ENCODE assay signal across 24 cellular contexts in the genomic region with DNA sequence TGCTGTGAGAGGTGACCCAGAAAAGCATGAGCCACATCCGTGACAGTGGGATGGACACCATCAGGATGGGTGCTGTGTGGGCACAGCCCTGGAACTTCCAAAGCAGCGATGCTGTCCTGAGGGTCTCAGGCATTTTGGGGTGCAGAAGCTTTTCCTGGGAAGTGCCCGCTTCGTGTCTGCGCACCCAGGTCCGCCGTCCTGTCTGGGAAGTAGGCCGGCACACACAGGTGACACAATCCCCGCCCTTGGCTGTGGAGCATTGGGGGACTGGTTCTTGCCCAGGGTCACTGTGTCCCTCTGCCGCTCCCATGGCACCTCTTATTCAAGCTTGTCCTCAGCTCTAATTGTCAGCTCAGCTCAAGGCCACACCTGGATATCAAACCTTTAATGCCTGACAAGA.
DNase-seq lines count a peak whose midpoint lies in the region; ATAC-seq, FAIRE-seq and TF ChIP-seq lines count a peak whose summit lies in the region.
"Had no signal": no experiment of that assay in that cellular context is flagged by ENCODE, and none has a peak within 500 bp of the region (broad histone marks: within the 10 kb centered on the region; RNA-seq: fewer than 3 reads in every experiment).

No MANE protein-coding gene starts in this region.

- no peak overlapping the region for H3K27ac Mint-ChIP-seq in activated CD8-positive, alpha-beta memory T cell treated with anti-CD3 and anti-CD28 coated beads, Interleukin-2, amount 10 ng/mL, durations not matched to agents 7 days and 5 days
- H3K27ac Mint-ChIP-seq in CD14-positive monocyte = no peak overlapping the region
- H3K27ac Mint-ChIP-seq: B cell; CD4-positive, alpha-beta T cell; GM23338; HFFc6 had no signal

- H3K14ac ChIP-seq in H1 (ENCODE audit: insufficient read length) = no peak overlapping the region

- no peak overlapping the region for H2BK20ac ChIP-seq in H1 (ENCODE audit: low read length)

- WGBS in H1 (ENCODE audit: extremely low coverage in 1 of 2, insufficient coverage in 1 of 2, insufficient read length in 1 of 2, insufficient replicate concordance in 2 of 2, low coverage in 1 of 2, low lambda C conversion rate in 2 of 2, missing lambda C conversion rate in 1 of 2), 2 experiments = 93% methylated on average over 10 of the region's 10 CpGs; no CpG with 5 or more reads in 1 of the 2 experiments

- H2BK5ac ChIP-seq in H1 (ENCODE audit: low read depth, low read length) = no peak overlapping the region

- H3K36me3 Mint-ChIP-seq in activated CD8-positive, alpha-beta memory T cell treated with anti-CD3 and anti-CD28 coated beads, Interleukin-2, amount 10 ng/mL, durations not matched to agents 7 days and 5 days = peaks cover 8% of the 10 kb centered on the region
- peaks cover 0 to 2% of the 10 kb centered on the region in 2 donors for H3K36me3 Mint-ChIP-seq in CD14-positive monocyte

- TF ChIP-seq CTCF in Panc1 (IDR thresholded peaks at IDR 0.05) (no peak), H1 (IDR thresholded peaks at IDR 0.05; ENCODE audit: control extremely low read depth in 1 of 3, insufficient read depth in 1 of 3, low read depth in 1 of 3, low read length in 3 of 3) (no peak), CD14-positive monocyte (IDR thresholded peaks at IDR 0.05) (no peak)

- H2AFZ ChIP-seq in H1 (ENCODE audit: low read length) = no peak overlapping the region
- H2AFZ ChIP-seq: GM23338 had no signal

- no peak overlapping the region for H3K18ac ChIP-seq in H1 (ENCODE audit: extremely low read depth, low read length)

- peaks cover 4% of the 10 kb centered on the region for H3K27me3 Mint-ChIP-seq in activated CD8-positive, alpha-beta memory T cell treated with anti-CD3 and anti-CD28 coated beads, Interleukin-2, amount 10 ng/mL, durations not matched to agents 7 days and 5 days
- peaks cover 12 to 18% (median 14%) of the 10 kb centered on the region in 3 donors for H3K27me3 Mint-ChIP-seq in CD14-positive monocyte (ENCODE audit: low read depth in 3 of 3)
- H3K27me3 Mint-ChIP-seq: CD4-positive, alpha-beta T cell had no signal

- POLR2A ChIA-PET in Panc1 (lab: Charles Lee) (no interaction called here), H1 (lab: Charles Lee; ENCODE audit: partially characterized antibody) (no interaction called here)

- peak; percentile 38 for DNase-seq in activated CD8-positive, alpha-beta memory T cell treated with anti-CD3 and anti-CD28 coated beads for 24 hours
- no peak for DNase-seq in activated CD8-positive, alpha-beta memory T cell treated with anti-CD3 and anti-CD28 coated beads, Interleukin-2, amount 10 ng/mL, durations not matched to agents 7 days and 5 days
- DNase-seq in Panc1 (ENCODE audit: low read depth, low spot score) (no peak), H1 (ENCODE audit: low read depth in 1 of 2, low spot score in 2 of 2) (no peak), sciatic nerve (ENCODE audit: low spot score) (no peak), CD14-positive monocyte (ENCODE audit: low spot score) (no peak), HK-2 (ENCODE audit: unreplicated experiment) (no peak)
- DNase-seq: CD4-positive, alpha-beta T cell; CD8-positive, alpha-beta memory T cell; DMS 273 treated with DMSO at 0.1 percent for 48 hours; DMS79; EL; GDM1; HFFc6 had no signal

- no peaks in the 10 kb centered on the region for H3K4me1 ChIP-seq in Panc1 (ENCODE audit: control insufficient read depth, insufficient read depth, low read length)
- H3K4me1 ChIP-seq in H1 (replicated peaks in 1 of 4; ENCODE audit: control insufficient read depth in 3 of 4, insufficient read depth in 4 of 4, low read length in 3 of 4) = peaks cover 0 to 12% (median 4%) of the 10 kb centered on the region in 4 experiments; a peak in 6 of 7 replicates
- H3K4me1 ChIP-seq: HAP-1 had no signal

- H3K9me3 ChIP-seq in Panc1 (ENCODE audit: control insufficient read depth, insufficient read depth, low read depth, low read length) (no peaks in the 10 kb centered on the region), H1 (ENCODE audit: insufficient read depth in 2 of 2, low read depth in 1 of 2, low read length in 1 of 2) (no peaks in the 10 kb centered on the region)
- H3K9me3 ChIP-seq: HAP-1 had no signal

- H3K4me1 Mint-ChIP-seq in activated CD8-positive, alpha-beta memory T cell treated with anti-CD3 and anti-CD28 coated beads, Interleukin-2, amount 10 ng/mL, durations not matched to agents 7 days and 5 days = peaks cover 32% of the 10 kb centered on the region
- H3K4me1 Mint-ChIP-seq in CD14-positive monocyte = peaks cover 12% of the 10 kb centered on the region

- H4K8ac ChIP-seq in H1 (ENCODE audit: extremely low read depth, insufficient read depth, low read length) = no peak overlapping the region

- TF ChIP-seq EP300 in H1 (IDR thresholded peaks at IDR 0.05; ENCODE audit: borderline replicate concordance in 1 of 2, low read depth in 2 of 2, low read length in 2 of 2) = no peak

- intact Hi-C loops in Panc1 (cut with micrococcal nuclease; ENCODE audit: unreplicated experiment) (no loop called here), sciatic nerve (cut with DNase I) (no loop called here), CD14-positive monocyte (cut with micrococcal nuclease) (no loop called here)

- H3K36me3 ChIP-seq in Panc1 (ENCODE audit: control insufficient read depth, insufficient read depth, low read length) (no peaks in the 10 kb centered on the region), H1 (ENCODE audit: control insufficient read depth in 2 of 4, insufficient read depth in 4 of 4, low read length in 3 of 4) (no peaks in the 10 kb centered on the region; a peak in 1 of 8 replicates)
- H3K36me3 ChIP-seq: BLaER1, HAP-1 had no signal

- no peak overlapping the region for H3K4ac ChIP-seq in H1 (replicated peaks; ENCODE audit: insufficient read length, low read depth, low read length)

- TF ChIP-seq POLR2A in H1 (IDR thresholded peaks at IDR 0.05; ENCODE audit: control extremely low read depth in 1 of 2, low read depth in 2 of 2, low read length in 2 of 2) = no peak

- H4K91ac ChIP-seq in H1 (replicated peaks; ENCODE audit: insufficient read length, low read length) = no peak overlapping the region

- no peaks in the 10 kb centered on the region for H3K27me3 ChIP-seq in Panc1 (ENCODE audit: control insufficient read depth, insufficient read depth, low read length)
- no peaks in the 10 kb centered on the region for H3K27me3 ChIP-seq in H1 (replicated peaks in 1 of 4; ENCODE audit: control insufficient read depth in 3 of 4, extremely low read depth in 1 of 4, insufficient read depth in 3 of 4, low read length in 3 of 4)
- H3K27me3 ChIP-seq: BLaER1 had no signal

- H3K4me3 ChIP-seq in Panc1 (ENCODE audit: low read depth in 2 of 2, low read length in 2 of 2) (no peak overlapping the region), H1 (ENCODE audit: extremely low read depth in 1 of 4, insufficient read depth in 2 of 4, low read depth in 3 of 4, low read length in 4 of 4) (no peak overlapping the region)
- H3K4me3 ChIP-seq: BLaER1, GM12878, GM23338, HAP-1 had no signal

- H2BK120ac ChIP-seq in H1 (replicated peaks; ENCODE audit: low read depth, low read length) = no peak overlapping the region

- H3K79me1 ChIP-seq in H1 (ENCODE audit: low read depth, low read length) = no peaks in the 10 kb centered on the region

- no peak overlapping the region for H3K4me2 ChIP-seq in H1 (ENCODE audit: insufficient read depth in 1 of 2, low read depth in 2 of 2, low read length in 2 of 2)
- H3K4me2 ChIP-seq: BLaER1, GM23338 had no signal

- H3K9ac ChIP-seq in H1 (replicated peaks in 1 of 4; ENCODE audit: extremely low read depth in 1 of 4, low read depth in 3 of 4, low read length in 3 of 4) = no peak overlapping the region
- H3K9ac ChIP-seq: BLaER1 had no signal

- H2AK5ac ChIP-seq in H1 (ENCODE audit: low read depth, low read length) = no peak overlapping the region

- peak overlapping the region; percentile 31; the same call in 1 of the 2 replicates for H2BK15ac ChIP-seq in H1 (ENCODE audit: low read length)

- H3K23ac ChIP-seq in H1 (ENCODE audit: insufficient read length) = no peak overlapping the region

- no TSS peak for BruUV-seq in Panc1 (replicated peaks; lab: Mats Ljungman, UMichigan)

- no peaks in the 10 kb centered on the region for H3K79me2 ChIP-seq in H1 (ENCODE audit: control insufficient read depth in 1 of 2, insufficient read depth in 2 of 2, low read length in 2 of 2)

- no peak overlapping the region for H4K5ac ChIP-seq in H1 (ENCODE audit: insufficient read length, low read depth, low read length)

- CTCF ChIA-PET in activated CD8-positive, alpha-beta memory T cell treated with anti-CD3 and anti-CD28 coated beads, Interleukin-2, amount 10 ng/mL, durations not matched to agents 7 days and 5 days (lab: Charles Lee) = no interaction called here
- CTCF ChIA-PET in Panc1 (lab: Charles Lee) = no interaction called here
- CTCF ChIA-PET in H1 (lab: Charles Lee; ENCODE audit: partially characterized antibody) = interaction anchor here (1.1 kb wide), 1 partner anchor 118 kb away, joined by 3 read pairs; no protein-coding TSS in a partner anchor

- no peak for TF ChIP-seq RAD21 in H1 (IDR thresholded peaks at IDR 0.05 in 1 of 2, conservative IDR thresholded peaks at IDR 0.05 in 1 of 2; ENCODE audit: low read depth in 2 of 2, low read length in 2 of 2)

- H4K20me1 ChIP-seq in H1 (replicated peaks in 1 of 2; ENCODE audit: control insufficient read depth in 1 of 2, insufficient read depth in 2 of 2, low read length in 2 of 2) = no peaks in the 10 kb centered on the region
- H4K20me1 ChIP-seq: BLaER1 had no signal

- no peak overlapping the region for H3K4me3 Mint-ChIP-seq in activated CD8-positive, alpha-beta memory T cell treated with anti-CD3 and anti-CD28 coated beads, Interleukin-2, amount 10 ng/mL, durations not matched to agents 7 days and 5 days
- no peak overlapping the region for H3K4me3 Mint-ChIP-seq in CD14-positive monocyte
- H3K4me3 Mint-ChIP-seq: B cell; CD4-positive, alpha-beta T cell; CD8-positive, alpha-beta memory T cell; GM23338; HFFc6 had no signal

- no peak overlapping the region for H3K27ac ChIP-seq in Panc1 (ENCODE audit: low read length)
- no peak overlapping the region for H3K27ac ChIP-seq in H1 (ENCODE audit: low read depth, low read length)
- H3K27ac ChIP-seq: 22Rv1, BLaER1 had no signal

- in situ Hi-C loops in Panc1 (cut with HindIII; ENCODE audit: low pct_unique_long_range_greater_than_20kb, low sequenced_read_pairs) = no loop called here

- no peaks in the 10 kb centered on the region for H3K23me2 ChIP-seq in H1 (ENCODE audit: low read depth, low read length)

- H3K56ac ChIP-seq in H1 (replicated peaks; ENCODE audit: insufficient read length, low read depth, low read length) = no peak overlapping the region

- no peak for ATAC-seq in activated CD8-positive, alpha-beta memory T cell treated with anti-CD3 and anti-CD28 coated beads, Interleukin-2, amount 10 ng/mL, durations not matched to agents 7 days and 5 days
- ATAC-seq in Panc1 = 0 out of 2 replicates have a peak, but pooled peaks have one; percentile 38
- peak; percentile 11 for ATAC-seq in sciatic nerve
- ATAC-seq in activated CD4-positive, CD25-positive, alpha-beta regulatory T cell treated with anti-CD3 and anti-CD28 coated beads, Interleukin-2, amount 50 U/mL, for 24 hours = no peak
- ATAC-seq: GM12878, GM23338 had no signal

- H3K9me3 Mint-ChIP-seq in activated CD8-positive, alpha-beta memory T cell treated with anti-CD3 and anti-CD28 coated beads, Interleukin-2, amount 10 ng/mL, durations not matched to agents 7 days and 5 days (ENCODE audit: low read depth) = peaks cover 6% of the 10 kb centered on the region
- peaks cover 0 to 5% (median 0%) of the 10 kb centered on the region in 7 donors for H3K9me3 Mint-ChIP-seq in CD14-positive monocyte
- H3K9me3 Mint-ChIP-seq: CD4-positive, alpha-beta T cell; HFFc6 had no signal

- 0 out of 2 replicates have a peak overlapping the region, but pooled peaks have one; percentile 17 for H2BK12ac ChIP-seq in H1 (ENCODE audit: low read depth, low read length)

- FAIRE-seq in H1 (lab: Jason Lieb, UNC) = no peak
- FAIRE-seq: A204.1, D721Med, GM12878, H54 had no signal

Comparison
In these comparisons a context has a peak if more than half of its experiments do, and no peak if none do; other contexts are left out.
1. ATAC-seq: peak in Panc1 (single experiment) and sciatic nerve (single experiment); none in activated CD8-positive, alpha-beta memory T cell treated with anti-CD3 and anti-CD28 coated beads, Interleukin-2, amount 10 ng/mL, durations not matched to agents 7 days and 5 days (single experiment) and activated CD4-positive, CD25-positive, alpha-beta regulatory T cell treated with anti-CD3 and anti-CD28 coated beads, Interleukin-2, amount 50 U/mL, for 24 hours (0 of 2).